ENCODE assay signal across 12 cellular contexts in genomic region chr1:32783851-32784250, GRCh38. TPM values are rescaled to one million over a fixed set of nuclear protein-coding genes. Genes with fewer than 3 reads are reported as not detected.
A peak's percentile ranks its signal among the peaks of the same experiment; 100 is the strongest.
DNase-seq lines count a peak whose midpoint lies in the region; ATAC-seq and TF ChIP-seq lines count a peak whose summit lies in the region.
"Had no signal": no experiment of that assay in that cellular context is flagged by ENCODE, and none has a peak within 500 bp of the region (broad histone marks: within the 10 kb centered on the region; RNA-seq: fewer than 3 reads in every experiment).

No MANE protein-coding gene starts in this region.

- no peak for ATAC-seq in stimulated activated naive CD8-positive, alpha-beta T cell treated with anti-CD3 and anti-CD28 coated beads, Interleukin-15, amount 100 ng/mL, for 72 hours

- TF ChIP-seq CTCF in chondrocyte (IDR thresholded peaks at IDR 0.05), result no peak

- H3K36me3 Mint-ChIP-seq in stimulated activated naive CD8-positive, alpha-beta T cell treated with anti-CD3 and anti-CD28 coated beads, Interleukin-15, Interleukin-2, amounts not matched to agents 100 ng/mL and 50 ng/mL, for 24 hours (ENCODE audit: low read depth), result peaks cover 81% of the 10 kb centered on the region
- H3K36me3 Mint-ChIP-seq in chondrocyte (ENCODE audit: low read depth), result peaks cover 45% of the 10 kb centered on the region

- H3K4me3 Mint-ChIP-seq in stimulated activated naive CD8-positive, alpha-beta T cell treated with anti-CD3 and anti-CD28 coated beads, Interleukin-15, Interleukin-2, amounts not matched to agents 100 ng/mL and 50 ng/mL, for 24 hours, result no peak overlapping the region
- H3K4me3 Mint-ChIP-seq in stimulated activated naive CD8-positive, alpha-beta T cell treated with anti-CD3 and anti-CD28 coated beads, Interleukin-15, amount 100 ng/mL, for 72 hours, result no peak overlapping the region
- no peak overlapping the region for H3K4me3 Mint-ChIP-seq in chondrocyte (ENCODE audit: unreplicated experiment)
- H3K4me3 Mint-ChIP-seq: CD4-positive, CD25-positive, alpha-beta regulatory T cell; HFFc6 had no signal

- H3K27ac Mint-ChIP-seq in stimulated activated naive CD8-positive, alpha-beta T cell treated with anti-CD3 and anti-CD28 coated beads, Interleukin-15, Interleukin-2, amounts not matched to agents 100 ng/mL and 50 ng/mL, for 24 hours, result peak overlapping the region; percentile 28
- H3K27ac Mint-ChIP-seq in stimulated activated naive CD8-positive, alpha-beta T cell treated with anti-CD3 and anti-CD28 coated beads, Interleukin-15, amount 100 ng/mL, for 72 hours, result no peak overlapping the region
- H3K27ac Mint-ChIP-seq in chondrocyte (ENCODE audit: unreplicated experiment), result peak overlapping the region; percentile 8
- H3K27ac Mint-ChIP-seq: HFFc6 had no signal

- H3K9me3 Mint-ChIP-seq in stimulated activated naive CD8-positive, alpha-beta T cell treated with anti-CD3 and anti-CD28 coated beads, Interleukin-15, Interleukin-2, amounts not matched to agents 100 ng/mL and 50 ng/mL, for 24 hours, result no peaks in the 10 kb centered on the region
- H3K9me3 Mint-ChIP-seq in stimulated activated naive CD8-positive, alpha-beta T cell treated with anti-CD3 and anti-CD28 coated beads, Interleukin-15, amount 100 ng/mL, for 72 hours, result no peaks in the 10 kb centered on the region
- H3K9me3 Mint-ChIP-seq in chondrocyte (ENCODE audit: low read depth), result no peaks in the 10 kb centered on the region
- H3K9me3 Mint-ChIP-seq: CD4-positive, CD25-positive, alpha-beta regulatory T cell; HFFc6 had no signal

- DNase-seq in stimulated activated naive CD8-positive, alpha-beta T cell treated with anti-CD3 and anti-CD28 coated beads, Interleukin-15, amount 100 ng/mL, for 72 hours, result no peak
- DNase-seq in chondrocyte (ENCODE audit: low spot score) (no peak), mesenteric fat pad (ENCODE audit: low spot score) (peak; percentile 12), dedifferentiated amniotic fluid mesenchymal stem cell (ENCODE audit: extremely low spot score) (no peak), medulla oblongata (ENCODE audit: extremely low spot score) (no peak), hippocampal formation (lab: John Stamatoyannopoulos, UW) (no peak)
- DNase-seq: 8988T; CD4-positive, CD25-positive, alpha-beta regulatory T cell; DMS53; HCEC 1CT; HFFc6 had no signal

- no peaks in the 10 kb centered on the region for H3K27me3 Mint-ChIP-seq in stimulated activated naive CD8-positive, alpha-beta T cell treated with anti-CD3 and anti-CD28 coated beads, Interleukin-15, Interleukin-2, amounts not matched to agents 100 ng/mL and 50 ng/mL, for 24 hours
- no peaks in the 10 kb centered on the region for H3K27me3 Mint-ChIP-seq in stimulated activated naive CD8-positive, alpha-beta T cell treated with anti-CD3 and anti-CD28 coated beads, Interleukin-15, amount 100 ng/mL, for 72 hours
- no peaks in the 10 kb centered on the region for H3K27me3 Mint-ChIP-seq in chondrocyte (ENCODE audit: low read depth)
- H3K27me3 Mint-ChIP-seq: CD4-positive, CD25-positive, alpha-beta regulatory T cell had no signal

- no peaks in the 10 kb centered on the region for H3K4me1 Mint-ChIP-seq in stimulated activated naive CD8-positive, alpha-beta T cell treated with anti-CD3 and anti-CD28 coated beads, Interleukin-15, Interleukin-2, amounts not matched to agents 100 ng/mL and 50 ng/mL, for 24 hours (ENCODE audit: low read depth)
- H3K4me1 Mint-ChIP-seq in stimulated activated naive CD8-positive, alpha-beta T cell treated with anti-CD3 and anti-CD28 coated beads, Interleukin-15, amount 100 ng/mL, for 72 hours, result no peaks in the 10 kb centered on the region
- peaks cover 7% of the 10 kb centered on the region for H3K4me1 Mint-ChIP-seq in chondrocyte (ENCODE audit: low read depth)

RNA-seq across cellular contexts. Expression of gene YARS1, which starts 33.3 kb away (rescaled TPM):
- total RNA-seq in chondrocyte (52.2 to 160 TPM (median 147 TPM) in 3 replicates), mesenteric fat pad (125 TPM)

RNA-seq across cellular contexts. Expression of gene S100PBP, which starts 33.6 kb away (rescaled TPM):
- 39.6 to 55.8 TPM (median 40.5 TPM) in 3 replicates for total RNA-seq in chondrocyte
- 25.0 TPM for total RNA-seq in mesenteric fat pad

Comparison
In these comparisons a context has a peak if more than half of its experiments do, and no peak if none do; other contexts are left out.
1. H3K27ac Mint-ChIP-seq: peak in stimulated activated naive CD8-positive, alpha-beta T cell treated with anti-CD3 and anti-CD28 coated beads, Interleukin-15, Interleukin-2, amounts not matched to agents 100 ng/mL and 50 ng/mL, for 24 hours (single experiment) and chondrocyte (single experiment); none in stimulated activated naive CD8-positive, alpha-beta T cell treated with anti-CD3 and anti-CD28 coated beads, Interleukin-15, amount 100 ng/mL, for 72 hours (0 of 2).